Comparison of ENCODE assay signal across 19 cellular contexts in genomic region chr13:88648598-88649373, GRCh38.
DNase-seq lines count a peak whose midpoint lies in the region; ATAC-seq, FAIRE-seq and TF ChIP-seq lines count a peak whose summit lies in the region.
"Had no signal": no experiment of that assay in that cellular context is flagged by ENCODE, and none has a peak within 500 bp of the region (broad histone marks: within the 10 kb centered on the region; RNA-seq: fewer than 3 reads in every experiment).

No MANE protein-coding gene starts in this region.

- H3K4me3 Mint-ChIP-seq in naive B cell, result peak overlapping the region in 1 of 8 donors; percentile 36
- H3K4me3 Mint-ChIP-seq: T-helper 17 cell had no signal

- FAIRE-seq in GM12891 (lab: Jason Lieb, UNC), result no peak
- FAIRE-seq: A549, RCC 7860 had no signal

- TF ChIP-seq POLR2A in GM12891 (IDR thresholded peaks at IDR 0.05; ENCODE audit: low read depth, low read length), result no peak

- peaks cover 4 to 62% (median 29%) of the 10 kb centered on the region in 7 donors for H3K9me3 Mint-ChIP-seq in naive B cell

- ATAC-seq in HG03135 (IDR thresholded peaks at IDR 0.05; ENCODE audit: unreplicated experiment) (peak; percentile 48), naive B cell (ENCODE audit: low read depth in 2 of 2) (peak; percentile 41 to 51), HG03469 (IDR thresholded peaks at IDR 0.05; ENCODE audit: unreplicated experiment) (no peak)
- ATAC-seq: A549, T-helper 17 cell had no signal

- H3K27me3 Mint-ChIP-seq in naive B cell, result no peaks in the 10 kb centered on the region
- H3K27me3 Mint-ChIP-seq: T-helper 17 cell had no signal

- H3K27ac Mint-ChIP-seq in naive B cell, result peak overlapping the region in 4 of 6 donors; percentile 5 to 88 (median 30)
- H3K27ac Mint-ChIP-seq: T-helper 17 cell had no signal

- DNase-seq in GM12891 (ENCODE audit: insufficient read length, low spot score) (no peak), NAMALWA (ENCODE audit: low spot score) (peak; percentile 67), naive B cell (peak; percentile 2), HK-2 (ENCODE audit: unreplicated experiment) (no peak), epidermal melanocyte (ENCODE audit: insufficient read length, low spot score) (no peak), GM19240 (ENCODE audit: insufficient read length, low spot score) (no peak)
- DNase-seq: Caco-2, H7, MM.1S, NCI-H1436 treated with DMSO at 0.1 percent for 48 hours, NCI-H2107, NCI-H446, NCI-H748 treated with DMSO at 0.1 percent for 48 hours, SHP77 treated with DMSO at 0.1 percent for 48 hours, T-helper 17 cell had no signal

- H3K36me3 Mint-ChIP-seq in naive B cell, result peaks cover 0 to 5% of the 10 kb centered on the region in 2 donors

- peaks cover 13 to 27% (median 15%) of the 10 kb centered on the region in 3 donors for H3K4me1 Mint-ChIP-seq in naive B cell
- H3K4me1 Mint-ChIP-seq: T-helper 17 cell had no signal

TF ChIP-seq in GM12891, 5 proteins besides CTCF, POLR2A, EP300 and RAD21:
- TF ChIP-seq SPI1 (IDR thresholded peaks at IDR 0.05; ENCODE audit: low read depth, low read length), result peak; percentile 92
- TF ChIP-seq PAX5 (IDR thresholded peaks at IDR 0.05; ENCODE audit: insufficient read depth, low read length, severe bottlenecking), result no peak
- no peak for TF ChIP-seq POLR2AphosphoS5 (IDR thresholded peaks at IDR 0.05; ENCODE audit: low read depth, low read length)
- TF ChIP-seq POU2F2 (IDR thresholded peaks at IDR 0.05; ENCODE audit: low read depth, low read length), result no peak

Comparison
In these comparisons a context has a peak if more than half of its experiments do, and no peak if none do; other contexts are left out.
1. DNase-seq: peak in NAMALWA (single experiment) and naive B cell (single experiment); none in GM12891 (single experiment), HK-2 (single experiment), epidermal melanocyte (single experiment) and GM19240 (single experiment).